ENCODE assay signal across 30 cellular contexts in the genomic region with DNA sequence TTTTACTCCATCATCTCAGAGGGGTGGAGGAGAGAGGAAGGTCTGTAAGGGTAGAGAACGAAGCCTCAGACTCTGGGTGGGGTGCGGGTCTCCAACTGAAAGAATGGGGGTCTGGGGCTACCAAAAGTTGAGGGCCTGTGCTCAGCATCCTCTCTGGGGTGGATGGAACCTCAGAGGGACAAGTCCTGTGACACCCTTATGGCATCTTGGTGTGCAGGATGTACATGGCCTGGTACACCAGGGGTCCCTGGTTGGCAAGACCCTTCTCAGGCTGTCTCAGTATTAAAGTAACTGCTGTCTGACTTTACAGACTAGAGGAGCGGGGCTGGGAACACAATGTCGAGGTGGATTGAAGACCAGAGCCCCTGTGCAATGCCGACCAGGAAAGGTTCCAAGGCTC. TPM values are rescaled to one million over a fixed set of nuclear protein-coding genes. Genes with fewer than 3 reads are reported as not detected.
"Had no signal": no experiment of that assay in that cellular context is flagged by ENCODE, and none has a peak within 500 bp of the region (broad histone marks: within the 10 kb centered on the region; RNA-seq: fewer than 3 reads in every experiment).

No MANE protein-coding gene starts in this region.

- H3K4me2 ChIP-seq: neural progenitor cell had no signal

- H3K4me3 Mint-ChIP-seq: dendritic cell treated with granulocyte-macrophage colony-stimulating factor and Interleukin-4, amounts not matched to agents 40 ng/mL and 50 ng/mL, for 4 days; immature natural killer cell; mesothelial cell of epicardium; neural progenitor cell; stimulated activated naive CD8-positive, alpha-beta T cell treated with anti-CD3 and anti-CD28 coated beads, Interleukin-15, amount 100 ng/mL, for 72 hours had no signal

- H3K4me1 ChIP-seq: foreskin keratinocyte, prostate gland, right lobe of liver had no signal

- H2AFZ ChIP-seq: neural progenitor cell had no signal

- H3K27ac ChIP-seq: colonic mucosa, esophagus muscularis mucosa, foreskin keratinocyte, gastroesophageal sphincter, neural progenitor cell, prostate gland, right lobe of liver, suprapubic skin, transverse colon, vagina had no signal

- ATAC-seq: foreskin keratinocyte; gastroesophageal sphincter; mucosa of descending colon; naive thymus-derived CD4-positive, alpha-beta T cell; right lobe of liver; stimulated activated naive CD8-positive, alpha-beta T cell treated with anti-CD3 and anti-CD28 coated beads, Interleukin-15, amount 100 ng/mL, for 72 hours had no signal

- H3K9ac ChIP-seq: neural progenitor cell had no signal

- H3K27me3 ChIP-seq: colonic mucosa, foreskin keratinocyte, gastroesophageal sphincter, vagina had no signal

- DNase-seq: caudate nucleus; colonic mucosa; effector memory CD4-positive, alpha-beta T cell; foreskin keratinocyte; hypothalamus; immature natural killer cell; islet precursor cell; kidney glomerular epithelial cell; mesenchymal stem cell; mucosa of descending colon; naive thymus-derived CD4-positive, alpha-beta T cell; right lobe of liver; small intestine; stimulated activated CD4-positive, alpha-beta T cell treated with anti-CD3 and anti-CD28 coated beads, Interleukin-12 subunit alpha, Interleukin-12 subunit beta, amount 100 ng/mL, for 4 hours; stimulated activated CD4-positive, alpha-beta T cell treated with anti-CD3 and anti-CD28 coated beads, Interleukin-1b, Interleukin-23, amount 100 ng/mL, for 48 hours; stimulated activated CD4-positive, alpha-beta T cell treated with anti-CD3 and anti-CD28 coated beads, Interleukin-4, amount 100 ng/mL, for 1 hour; stimulated activated CD8-positive, alpha-beta memory T cell treated with anti-CD3 and anti-CD28 coated beads, Interleukin-4, amount 100 ng/mL, for 48 hours; stimulated activated naive CD4-positive, alpha-beta T cell; stimulated activated naive CD8-positive, alpha-beta T cell treated with anti-CD3 and anti-CD28 coated beads, Interleukin-15, amount 100 ng/mL, for 72 hours; transverse colon had no signal

- H3K9me3 Mint-ChIP-seq: dendritic cell treated with granulocyte-macrophage colony-stimulating factor and Interleukin-4, amounts not matched to agents 40 ng/mL and 50 ng/mL, for 4 days; immature natural killer cell; mesothelial cell of epicardium; naive thymus-derived CD4-positive, alpha-beta T cell; neural progenitor cell; stimulated activated naive CD8-positive, alpha-beta T cell treated with anti-CD3 and anti-CD28 coated beads, Interleukin-15, amount 100 ng/mL, for 72 hours had no signal

- H3K4me3 ChIP-seq: colonic mucosa, esophagus muscularis mucosa, gastroesophageal sphincter, mucosa of descending colon, neural progenitor cell, prostate gland, right lobe of liver, suprapubic skin, transverse colon, vagina had no signal

- H3K27ac Mint-ChIP-seq: dendritic cell treated with granulocyte-macrophage colony-stimulating factor and Interleukin-4, amounts not matched to agents 40 ng/mL and 50 ng/mL, for 4 days; immature natural killer cell; mesothelial cell of epicardium; naive thymus-derived CD4-positive, alpha-beta T cell; neural progenitor cell; stimulated activated naive CD8-positive, alpha-beta T cell treated with anti-CD3 and anti-CD28 coated beads, Interleukin-15, amount 100 ng/mL, for 72 hours had no signal

- H3K36me3 ChIP-seq: colonic mucosa, esophagus muscularis mucosa, gastroesophageal sphincter, neural progenitor cell, prostate gland, right lobe of liver, suprapubic skin, transverse colon, vagina had no signal

- H3K9me3 ChIP-seq: colonic mucosa, esophagus muscularis mucosa, gastroesophageal sphincter, mucosa of descending colon, prostate gland, right lobe of liver, suprapubic skin, transverse colon, vagina had no signal

- H3K36me3 Mint-ChIP-seq: immature natural killer cell; mesothelial cell of epicardium; naive thymus-derived CD4-positive, alpha-beta T cell; neural progenitor cell had no signal

RNA-seq across cellular contexts. Expression of a gene that starts 2.3 kb away (rescaled TPM):
- polyA plus RNA-seq: naive thymus-derived CD4-positive, alpha-beta T cell had no signal

RNA-seq across cellular contexts. Expression of a gene that starts 53.1 kb away (rescaled TPM):
- total RNA-seq: colonic mucosa, endothelial cell of umbilical vein, lung microvascular endothelial cell, right lobe of liver, transverse colon had no signal
- polyA plus RNA-seq: immature natural killer cell; naive thymus-derived CD4-positive, alpha-beta T cell had no signal

RNA-seq across cellular contexts. Expression of a gene that starts 53.8 kb away (rescaled TPM):
- polyA plus RNA-seq: naive thymus-derived CD4-positive, alpha-beta T cell had no signal
